8 cellular contexts compared by ENCODE assay signal in genomic region chr11:122850076-122850631, GRCh38. TPM values are rescaled to one million over a fixed set of nuclear protein-coding genes. Genes with fewer than 3 reads are reported as not detected.
A peak's percentile ranks its signal among the peaks of the same experiment; 100 is the strongest.
DNase-seq lines count a peak whose midpoint lies in the region; ATAC-seq, FAIRE-seq and TF ChIP-seq lines count a peak whose summit lies in the region.

No MANE protein-coding gene starts in this region.

- no CpG with 5 or more reads among the region's 7 CpGs for WGBS in trophoblast cell (ENCODE audit: extremely low coverage, insufficient coverage, insufficient read length)
- WGBS in right cardiac atrium = 50% methylated on average over 7 of the region's 7 CpGs
- 60 to 62% methylated on average over 3 to 7 of the region's 7 CpGs for WGBS in transverse colon (ENCODE audit: low coverage in 1 of 2), 2 donors

- H3K27me3 ChIP-seq in SJSA1 (replicated peaks) = no peaks in the 10 kb centered on the region
- H3K27me3 ChIP-seq in trophoblast cell (ENCODE audit: insufficient read depth, low read length) = no peaks in the 10 kb centered on the region
- H3K27me3 ChIP-seq in right cardiac atrium (ENCODE audit: control insufficient read depth, insufficient read depth) = peaks cover 2% of the 10 kb centered on the region
- no peaks in the 10 kb centered on the region for H3K27me3 ChIP-seq in transverse colon

- H3K4me3 ChIP-seq in SJSA1 (no peak overlapping the region), cardiac fibroblast (replicated peaks in 1 of 2; ENCODE audit: low read depth in 2 of 2, low read length in 2 of 2) (no peak overlapping the region), trophoblast cell (ENCODE audit: low read depth, low read length) (no peak overlapping the region), right cardiac atrium (ENCODE audit: low read length) (no peak overlapping the region), transverse colon (no peak overlapping the region)

- TF ChIP-seq CTCF in cardiac fibroblast (IDR thresholded peaks at IDR 0.05; ENCODE audit: low read depth, low read length) (no peak), transverse colon (IDR thresholded peaks at IDR 0.05) (no peak)

- H3K9ac ChIP-seq in trophoblast cell (ENCODE audit: low read length) = no peak overlapping the region

- H4K91ac ChIP-seq in trophoblast cell (ENCODE audit: low read depth, low read length) = no peak overlapping the region

- peak; percentile 73 for FAIRE-seq in GM12892 (lab: Jason Lieb, UNC)

- DNase-seq in GM12892 (ENCODE audit: insufficient read length) = no peak
- peak; percentile 56 to 61 for DNase-seq in SJSA1 (ENCODE audit: low read depth in 1 of 2, low spot score in 2 of 2)
- DNase-seq in cardiac fibroblast (ENCODE audit: low read depth in 2 of 2) = peak; percentile 42 to 52
- DNase-seq in trophoblast cell = peak; percentile 68 to 76
- DNase-seq in retina = no peak
- no peak for DNase-seq in KG1 (lab: John Stamatoyannopoulos, UW)
- no peak for DNase-seq in right cardiac atrium
- no peak for DNase-seq in transverse colon

- no peak overlapping the region for H3K18ac ChIP-seq in trophoblast cell (ENCODE audit: low read length)

- H2BK120ac ChIP-seq in trophoblast cell (ENCODE audit: insufficient read depth, low read length, poor library complexity) = no peak overlapping the region

- intact Hi-C loops in right cardiac atrium (cut with DNase I) (loop anchor here in 3 of 4 donors (5.0 to 10.0 kb wide), 3 partner anchors 55 to 223 kb away; no protein-coding TSS in a partner anchor), transverse colon (cut with DNase I; ENCODE audit: low total_unique reads) (no loop called here)

- H3K27ac ChIP-seq in SJSA1 (peak overlapping the region; percentile 39), trophoblast cell (ENCODE audit: low read depth, low read length) (peak overlapping the region; percentile 16), right cardiac atrium (ENCODE audit: low read length) (no peak overlapping the region), transverse colon (no peak overlapping the region)

- H2BK12ac ChIP-seq in trophoblast cell (ENCODE audit: low read length) = no peak overlapping the region

- TF ChIP-seq EP300 in transverse colon (IDR thresholded peaks at IDR 0.05; ENCODE audit: low read depth) = no peak

- TF ChIP-seq POLR2A in GM12892 (IDR thresholded peaks at IDR 0.05; ENCODE audit: low read depth, low read length) (no peak), transverse colon (IDR thresholded peaks at IDR 0.05) (no peak)

- H2AFZ ChIP-seq in trophoblast cell (ENCODE audit: insufficient read depth, low read length, poor library complexity) = no peak overlapping the region

- H3K4me1 ChIP-seq in SJSA1 (replicated peaks) (peaks cover 11% of the 10 kb centered on the region), trophoblast cell (ENCODE audit: control insufficient read depth in 1 of 2, insufficient read depth in 2 of 2, low read length in 2 of 2) (peaks cover 6% of the 10 kb centered on the region in 2 experiments), right cardiac atrium (ENCODE audit: control insufficient read depth, insufficient read depth, low read length) (no peaks in the 10 kb centered on the region), transverse colon (no peaks in the 10 kb centered on the region)

- no peak overlapping the region for H4K8ac ChIP-seq in trophoblast cell (ENCODE audit: low read depth, low read length)

- no peaks in the 10 kb centered on the region for H3K79me2 ChIP-seq in trophoblast cell (ENCODE audit: control insufficient read depth, insufficient read depth, low read length, poor library complexity)

- no peak overlapping the region for H3K4ac ChIP-seq in trophoblast cell (ENCODE audit: low read depth, low read length)

- no peak for ATAC-seq in right cardiac atrium

- no peak overlapping the region for H4K12ac ChIP-seq in trophoblast cell (ENCODE audit: low read depth, low read length)

- no peak overlapping the region for H2BK5ac ChIP-seq in trophoblast cell (ENCODE audit: low read depth, low read length, poor library complexity)

- H3K23ac ChIP-seq in trophoblast cell (ENCODE audit: low read length) = no peak overlapping the region

- H3K14ac ChIP-seq in trophoblast cell (ENCODE audit: low read length) = no peak overlapping the region

- peak overlapping the region; percentile 0 for H3K4me2 ChIP-seq in trophoblast cell (ENCODE audit: low read length)

- no peaks in the 10 kb centered on the region for H3K36me3 ChIP-seq in SJSA1
- no peaks in the 10 kb centered on the region for H3K36me3 ChIP-seq in trophoblast cell (ENCODE audit: control insufficient read depth in 1 of 2, insufficient read depth in 2 of 2, low read length in 2 of 2)
- H3K36me3 ChIP-seq in transverse colon = no peaks in the 10 kb centered on the region

- in situ Hi-C loops in transverse colon (cut with MboI; ENCODE audit: low pct_ligation_motif_present in 1 of 4, low pct_unique_long_range_greater_than_20kb in 1 of 4, low sequenced_read_pairs in 3 of 4) = loop anchor here in 3 of 4 donors (5.0 to 25.0 kb wide), 4 partner anchors 53 to 213 kb away; no protein-coding TSS in a partner anchor

- no peaks in the 10 kb centered on the region for H3K9me3 ChIP-seq in SJSA1 (replicated peaks)
- no peaks in the 10 kb centered on the region for H3K9me3 ChIP-seq in trophoblast cell (ENCODE audit: insufficient read depth, low read depth, low read length)
- no peaks in the 10 kb centered on the region for H3K9me3 ChIP-seq in right cardiac atrium (ENCODE audit: control insufficient read depth, low read length)
- no peaks in the 10 kb centered on the region for H3K9me3 ChIP-seq in transverse colon

- no peak overlapping the region for H2AK5ac ChIP-seq in trophoblast cell (ENCODE audit: low read length)

- H3K79me1 ChIP-seq in trophoblast cell (ENCODE audit: low read length) = peaks cover 5% of the 10 kb centered on the region

RNA-seq across cellular contexts. Expression of gene CRTAM, which starts 11.9 kb away (rescaled TPM):
- not detected for polyA plus RNA-seq in GM12892 (2012; ENCODE audit: missing spikeins)
- total RNA-seq in SJSA1 (2014; rRNA removed; shearing (Covaris generic)) = not detected in 2 replicates
- polyA plus RNA-seq in trophoblast cell (2013) = 0.03 and 0.04 TPM in 2 replicates
- total RNA-seq in right cardiac atrium (under 1 TPM in 3 of 4 donors, not detected in 1; 0.14 to 0.29 (median 0.25) TPM), transverse colon (1 to 10 TPM in 1 of 4 donors, under 1 TPM in 1, not detected in 2; 0.41 to 1.7 TPM)
- not detected for polyA plus RNA-seq in right cardiac atrium

RNA-seq across cellular contexts. Expression of gene JHY, which starts 32.4 kb away (rescaled TPM):
- polyA plus RNA-seq in GM12892 (2012; ENCODE audit: missing spikeins) = 2.0 TPM
- 2.4 and 2.6 TPM in 2 replicates for total RNA-seq in SJSA1 (2014; rRNA removed; shearing (Covaris generic))
- 3.2 and 3.3 TPM in 2 replicates for polyA plus RNA-seq in trophoblast cell (2013)
- total RNA-seq in right cardiac atrium (1 to 10 TPM; 4.8 to 5.6 (median 5.3) TPM), transverse colon (1 to 10 TPM in 3 of 4 donors, not detected in 1; 2.0 to 5.2 (median 4.4) TPM)
- polyA plus RNA-seq in right cardiac atrium = 3.2 TPM

Comparison
In these comparisons a context has a peak if more than half of its experiments do, and no peak if none do; other contexts are left out.
1. DNase-seq: peak in SJSA1 (2 of 2), cardiac fibroblast (2 of 2) and trophoblast cell (2 of 2); none in GM12892 (single experiment), retina (single experiment), KG1 (single experiment), right cardiac atrium (0 of 3) and transverse colon (single experiment).
2. H3K27ac ChIP-seq: peak in SJSA1 (single experiment) and trophoblast cell (single experiment); none in right cardiac atrium (single experiment) and transverse colon (0 of 4).